Comparison of ENCODE assay signal across 11 cellular contexts in genomic region chr9:137390553-137391410, GRCh38. TPM values are rescaled to one million over a fixed set of nuclear protein-coding genes. Genes with fewer than 3 reads are reported as not detected.
DNase-seq lines count a peak whose midpoint lies in the region; ATAC-seq, FAIRE-seq and TF ChIP-seq lines count a peak whose summit lies in the region.
"Had no signal": no experiment of that assay in that cellular context is flagged by ENCODE, and none has a peak within 500 bp of the region (broad histone marks: within the 10 kb centered on the region; RNA-seq: fewer than 3 reads in every experiment).

No MANE protein-coding gene starts in this region.

- H3K9me3 Mint-ChIP-seq in natural killer cell: no peaks in the 10 kb centered on the region
- no peaks in the 10 kb centered on the region for H3K9me3 Mint-ChIP-seq in natural killer cell treated with Interleukin-12 subunit alpha and Interleukin-12 subunit beta and Interleukin-15 and Interleukin-18, amount 100 ng/mL, for 72 hours
- H3K9me3 Mint-ChIP-seq in naive B cell: no peaks in the 10 kb centered on the region

- peak overlapping the region; percentile 36 to 83 for H3K27ac Mint-ChIP-seq in natural killer cell
- H3K27ac Mint-ChIP-seq in natural killer cell treated with Interleukin-12 subunit alpha and Interleukin-12 subunit beta and Interleukin-15 and Interleukin-18, amount 100 ng/mL, for 72 hours: no peak overlapping the region
- H3K27ac Mint-ChIP-seq in naive B cell: peak overlapping the region in 3 of 6 donors; percentile 43 to 67 (median 56)

- TF ChIP-seq CTCF in natural killer cell (IDR thresholded peaks at IDR 0.05): no peak

- H3K27me3 Mint-ChIP-seq in natural killer cell (ENCODE audit: low read depth in 2 of 2) (no peaks in the 10 kb centered on the region), naive B cell (no peaks in the 10 kb centered on the region)
- no peaks in the 10 kb centered on the region for H3K27me3 Mint-ChIP-seq in natural killer cell treated with Interleukin-12 subunit alpha and Interleukin-12 subunit beta and Interleukin-15 and Interleukin-18, amount 100 ng/mL, for 72 hours

- H3K36me3 Mint-ChIP-seq in natural killer cell: no peaks in the 10 kb centered on the region
- H3K36me3 Mint-ChIP-seq in natural killer cell treated with Interleukin-12 subunit alpha and Interleukin-12 subunit beta and Interleukin-15 and Interleukin-18, amount 100 ng/mL, for 72 hours: no peaks in the 10 kb centered on the region
- H3K36me3 Mint-ChIP-seq in naive B cell: no peaks in the 10 kb centered on the region

- peaks cover 0 to 36% of the 10 kb centered on the region in 2 donors for H3K4me1 Mint-ChIP-seq in natural killer cell
- peaks cover 0 to 6% of the 10 kb centered on the region in 2 donors for H3K4me1 Mint-ChIP-seq in natural killer cell treated with Interleukin-12 subunit alpha and Interleukin-12 subunit beta and Interleukin-15 and Interleukin-18, amount 100 ng/mL, for 72 hours (ENCODE audit: low read depth in 2 of 2)
- peaks cover 4 to 6% (median 5%) of the 10 kb centered on the region in 3 donors for H3K4me1 Mint-ChIP-seq in naive B cell

- H3K4me3 Mint-ChIP-seq in natural killer cell (no peak overlapping the region), naive B cell (no peak overlapping the region)
- no peak overlapping the region for H3K4me3 Mint-ChIP-seq in natural killer cell treated with Interleukin-12 subunit alpha and Interleukin-12 subunit beta and Interleukin-15 and Interleukin-18, amount 100 ng/mL, for 72 hours

- intact Hi-C loops in natural killer cell (cut with micrococcal nuclease): no loop called here

- FAIRE-seq in HTR-8/SVneo (lab: Jason Lieb, UNC): no peak
- FAIRE-seq: GM12878 had no signal

- peak; percentile 41 to 76 (median 53) for ATAC-seq in natural killer cell
- no peak for ATAC-seq in natural killer cell treated with Interleukin-12 subunit alpha and Interleukin-12 subunit beta and Interleukin-15 and Interleukin-18, amount 100 ng/mL, for 72 hours
- ATAC-seq in naive B cell (ENCODE audit: low read depth in 2 of 2): peak; percentile 34 to 51
- ATAC-seq in HG03354 (IDR thresholded peaks at IDR 0.05; ENCODE audit: poor library complexity, severe bottlenecking, unreplicated experiment): no peak
- no peak for ATAC-seq in HG02973 (IDR thresholded peaks at IDR 0.05; ENCODE audit: unreplicated experiment)
- ATAC-seq: GM12878 had no signal

- DNase-seq in natural killer cell: peak; percentile 35
- DNase-seq in natural killer cell treated with Interleukin-12 subunit alpha and Interleukin-12 subunit beta and Interleukin-15 and Interleukin-18, amount 100 ng/mL, for 72 hours (ENCODE audit: low spot score): no peak
- DNase-seq in dermis blood vessel endothelial cell: peak; percentile 57
- no peak for DNase-seq in naive B cell
- no peak for DNase-seq in T-helper 1 cell
- DNase-seq in HTR-8/SVneo (ENCODE audit: insufficient read length, low spot score): no peak
- DNase-seq: AML-193, NCI-H2227 treated with DMSO at 0.1 percent for 48 hours had no signal

RNA-seq across cellular contexts. Expression of gene EXD3, which starts 32.2 kb away (rescaled TPM):
- total RNA-seq in natural killer cell (10 to 100 TPM; 28.0 to 35.3 (median 29.6) TPM), dermis blood vessel endothelial cell (32.9 and 43.1 TPM in 2 replicates)
- 1 to 10 TPM; 7.6 to 7.9 TPM for total RNA-seq in natural killer cell treated with Interleukin-12 subunit alpha and Interleukin-12 subunit beta and Interleukin-15 and Interleukin-18, amount 100 ng/mL, for 72 hours
- 1 to 10 TPM in 5 of 6 donors, not detected in 1; 2.3 to 7.5 (median 4.5) TPM for polyA plus RNA-seq in naive B cell (ENCODE audit: low read depth in 6 of 6)

RNA-seq across cellular contexts. Expression of gene NOXA1, which starts 32.4 kb away (rescaled TPM):
- total RNA-seq in natural killer cell (1 to 10 TPM; 4.7 to 10.0 (median 7.7) TPM), dermis blood vessel endothelial cell (1.5 and 2.6 TPM in 2 replicates)
- total RNA-seq in natural killer cell treated with Interleukin-12 subunit alpha and Interleukin-12 subunit beta and Interleukin-15 and Interleukin-18, amount 100 ng/mL, for 72 hours: under 1 TPM; 0.33 to 0.62 TPM
- 1 to 10 TPM in 5 of 6 donors, not detected in 1; 1.3 to 2.3 (median 1.6) TPM for polyA plus RNA-seq in naive B cell (ENCODE audit: low read depth in 6 of 6)
- total RNA-seq: GM12878 had no signal

RNA-seq across cellular contexts. Expression of gene ENTPD8, which starts 50.4 kb away (rescaled TPM):
- total RNA-seq in natural killer cell: not detected
- total RNA-seq in natural killer cell treated with Interleukin-12 subunit alpha and Interleukin-12 subunit beta and Interleukin-15 and Interleukin-18, amount 100 ng/mL, for 72 hours: not detected
- 0.23 and 0.34 TPM in 2 replicates for total RNA-seq in dermis blood vessel endothelial cell
- polyA plus RNA-seq in naive B cell (ENCODE audit: low read depth in 6 of 6): not detected
- total RNA-seq: GM12878 had no signal
- polyA plus RNA-seq: GM12878 had no signal

Comparison
In these comparisons a context has a peak if more than half of its experiments do, and no peak if none do; other contexts are left out.
1. ATAC-seq: peak in natural killer cell (3 of 3) and naive B cell (2 of 2); none in natural killer cell treated with Interleukin-12 subunit alpha and Interleukin-12 subunit beta and Interleukin-15 and Interleukin-18, amount 100 ng/mL, for 72 hours (0 of 2), HG03354 (single experiment) and HG02973 (single experiment).
2. DNase-seq: peak in natural killer cell (single experiment) and dermis blood vessel endothelial cell (single experiment); none in natural killer cell treated with Interleukin-12 subunit alpha and Interleukin-12 subunit beta and Interleukin-15 and Interleukin-18, amount 100 ng/mL, for 72 hours (single experiment), naive B cell (single experiment), T-helper 1 cell (0 of 5) and HTR-8/SVneo (single experiment).
3. H3K27ac Mint-ChIP-seq: peak in natural killer cell (2 of 2); none in natural killer cell treated with Interleukin-12 subunit alpha and Interleukin-12 subunit beta and Interleukin-15 and Interleukin-18, amount 100 ng/mL, for 72 hours (0 of 2).